ENCODE assay signal across 11 cellular contexts in the genomic region with DNA sequence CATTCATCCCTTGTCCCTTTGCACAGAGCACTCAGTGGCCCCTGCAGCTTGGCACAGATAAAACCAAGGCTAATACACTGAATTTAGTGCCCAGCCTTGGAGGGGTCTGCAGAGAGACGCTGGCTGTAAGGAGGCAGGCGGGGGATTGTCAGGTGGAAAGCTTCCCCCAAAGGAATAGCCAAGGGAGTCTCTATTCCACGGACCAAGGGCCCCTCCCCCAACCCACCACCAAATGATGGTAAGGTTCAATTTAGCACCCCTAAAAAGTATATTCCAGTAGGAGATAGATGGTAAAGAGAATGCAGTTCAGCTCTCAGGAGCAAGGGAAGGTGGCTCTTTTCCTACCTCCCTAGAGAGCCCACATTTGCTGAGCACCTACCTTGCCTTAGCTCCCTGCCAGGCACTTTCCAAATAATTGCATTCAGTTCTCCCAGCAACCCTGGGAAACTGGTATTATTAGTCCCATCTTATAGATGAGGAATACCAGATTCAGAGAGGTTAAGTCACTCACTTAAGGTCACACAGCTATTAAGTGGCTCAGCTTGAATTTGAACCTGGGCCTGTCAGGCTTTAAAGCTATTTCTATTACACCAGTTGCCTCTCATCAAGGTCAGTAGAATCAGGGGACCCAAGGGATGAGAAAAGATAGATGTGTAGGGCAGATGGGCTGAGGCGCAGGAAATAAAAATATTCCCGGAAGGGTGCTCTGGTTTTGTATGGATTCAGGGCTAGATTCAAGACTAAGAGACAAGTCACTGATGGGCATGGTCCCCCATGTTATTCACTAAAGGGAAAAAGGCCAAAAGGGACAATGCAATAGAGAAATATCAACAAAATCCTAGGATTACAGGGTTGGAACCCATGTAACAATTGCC. TPM values are rescaled to one million over a fixed set of nuclear protein-coding genes. Genes with fewer than 3 reads are reported as not detected.
A peak's percentile ranks its signal among the peaks of the same experiment; 100 is the strongest.
DNase-seq lines count a peak whose midpoint lies in the region; ATAC-seq and TF ChIP-seq lines count a peak whose summit lies in the region.
"Had no signal": no experiment of that assay in that cellular context is flagged by ENCODE, and none has a peak within 500 bp of the region (broad histone marks: within the 10 kb centered on the region; RNA-seq: fewer than 3 reads in every experiment).

No MANE protein-coding gene starts in this region.

- peak overlapping the region; percentile 88 for H3K27ac ChIP-seq in SJSA1
- peak overlapping the region; percentile 99 for H3K27ac ChIP-seq in tibial artery

- no peak for TF ChIP-seq CTCF in neural crest cell (conservative IDR thresholded peaks at IDR 0.05)
- TF ChIP-seq CTCF in tibial artery (IDR thresholded peaks at IDR 0.05) = no peak
- TF ChIP-seq CTCF in progenitor cell of endocrine pancreas (IDR thresholded peaks at IDR 0.05; ENCODE audit: unreplicated experiment) = no peak

- DNase-seq in SJSA1 (ENCODE audit: low read depth in 1 of 2, low spot score in 2 of 2) = no peak
- DNase-seq in epidermal melanocyte (ENCODE audit: insufficient read length, low spot score) = peak; percentile 14
- DNase-seq in neural crest cell (ENCODE audit: low read depth, low spot score) = no peak
- peak in 1 of 2 donors; percentile 65 for DNase-seq in tibial artery
- no peak for DNase-seq in AG08396 (ENCODE audit: low spot score)
- no peak for DNase-seq in erythroblast (lab: John Stamatoyannopoulos, UW)
- DNase-seq in progenitor cell of endocrine pancreas (ENCODE audit: low spot score, unreplicated experiment) = no peak
- DNase-seq: activated CD8-positive, alpha-beta memory T cell treated with anti-CD3 and anti-CD28 coated beads, Interleukin-2, amount 50 U/mL, for 48 hours; H9; NCI-H2081 had no signal

- H3K27ac Mint-ChIP-seq in neural crest cell (ENCODE audit: unreplicated experiment) = no peak overlapping the region
- H3K27ac Mint-ChIP-seq in progenitor cell of endocrine pancreas = no peak overlapping the region
- H3K27ac Mint-ChIP-seq: H9 had no signal

- H3K9me3 ChIP-seq in SJSA1 (replicated peaks) = no peaks in the 10 kb centered on the region
- no peaks in the 10 kb centered on the region for H3K9me3 ChIP-seq in tibial artery

- H3K4me3 ChIP-seq in SJSA1 = no peak overlapping the region
- no peak overlapping the region for H3K4me3 ChIP-seq in tibial artery

- H3K4me3 Mint-ChIP-seq in neural crest cell (peak overlapping the region; percentile 59), progenitor cell of endocrine pancreas (ENCODE audit: low read depth) (no peak overlapping the region)

- peaks cover 74% of the 10 kb centered on the region for H3K27me3 Mint-ChIP-seq in neural crest cell (ENCODE audit: low read depth)
- peaks cover 71% of the 10 kb centered on the region for H3K27me3 Mint-ChIP-seq in progenitor cell of endocrine pancreas

- TF ChIP-seq POLR2A in erythroblast (IDR thresholded peaks at IDR 0.05; ENCODE audit: low read length) = no peak

- no peaks in the 10 kb centered on the region for H3K27me3 ChIP-seq in SJSA1 (replicated peaks)
- no peaks in the 10 kb centered on the region for H3K27me3 ChIP-seq in tibial artery

- H3K4me1 Mint-ChIP-seq in neural crest cell = peaks cover 71% of the 10 kb centered on the region
- peaks cover 29% of the 10 kb centered on the region for H3K4me1 Mint-ChIP-seq in progenitor cell of endocrine pancreas (ENCODE audit: low read depth)

- no peak for ATAC-seq in HG03342 (IDR thresholded peaks at IDR 0.05; ENCODE audit: unreplicated experiment)

- H3K4me1 ChIP-seq in SJSA1 (replicated peaks) (peaks cover 31% of the 10 kb centered on the region), tibial artery (peaks cover 6 to 93% (median 66%) of the 10 kb centered on the region in 4 donors)

- H3K9me3 Mint-ChIP-seq in neural crest cell = no peaks in the 10 kb centered on the region
- no peaks in the 10 kb centered on the region for H3K9me3 Mint-ChIP-seq in progenitor cell of endocrine pancreas (ENCODE audit: low read depth)

- H3K36me3 ChIP-seq in SJSA1 = no peaks in the 10 kb centered on the region
- no peaks in the 10 kb centered on the region for H3K36me3 ChIP-seq in tibial artery

- intact Hi-C loops in tibial artery (cut with DNase I; ENCODE audit: low total_unique reads) = loop anchor here (5.0 to 10.0 kb wide), 2 partner anchors 221 to 283 kb away; no protein-coding TSS in a partner anchor

- H3K36me3 Mint-ChIP-seq in neural crest cell (ENCODE audit: low read depth) (no peaks in the 10 kb centered on the region), progenitor cell of endocrine pancreas (ENCODE audit: insufficient read depth) (no peaks in the 10 kb centered on the region)

RNA-seq across cellular contexts. Expression of gene ZFHX3, which starts 20.0 kb away (rescaled TPM):
- total RNA-seq in SJSA1 (2014; rRNA removed; shearing (Covaris generic)) = 2.1 and 2.3 TPM in 2 replicates
- total RNA-seq in neural crest cell = 40.1 and 46.0 TPM in 2 replicates
- 48.9 and 54.0 TPM in 2 replicates for total RNA-seq in progenitor cell of endocrine pancreas

Comparison
In these comparisons a context has a peak if more than half of its experiments do, and no peak if none do; other contexts are left out.
1. RNA of gene ZFHX3, which starts 20.0 kb away (total RNA-seq): 48.9 to 54.0 TPM in progenitor cell of endocrine pancreas and 40.1 to 46.0 TPM in neural crest cell; 2.1 to 2.3 TPM in SJSA1; every median in the first group is over 10 times any median in the second.